21 cellular contexts compared by ENCODE assay signal in the genomic region with DNA sequence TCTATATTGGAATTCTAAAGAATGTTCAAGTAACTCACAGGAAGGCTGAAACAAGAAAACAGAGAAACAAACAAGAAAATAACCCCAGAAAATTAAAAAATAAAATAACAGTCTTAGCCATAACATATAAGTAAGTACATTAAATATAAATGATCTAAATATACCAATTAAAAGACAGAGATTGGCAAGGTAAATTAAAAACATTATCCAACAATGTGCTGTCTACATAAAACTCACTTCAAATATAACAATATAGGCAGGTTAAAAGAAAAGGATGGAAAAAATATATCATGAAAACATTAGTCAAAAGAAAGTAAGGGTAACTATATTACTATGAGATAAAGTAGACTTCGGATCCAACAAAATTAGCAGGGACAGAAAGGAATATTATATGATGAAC.
"Had no signal": no experiment of that assay in that cellular context is flagged by ENCODE, and none has a peak within 500 bp of the region (broad histone marks: within the 10 kb centered on the region; RNA-seq: fewer than 3 reads in every experiment).

No MANE protein-coding gene starts in this region.

- FAIRE-seq: RCC 7860 had no signal

- H3K9ac ChIP-seq: SK-N-SH had no signal

- DNase-seq: Karpas-422, KG1, MV-4-11, NCI-H1048, NCI-H1105, NCI-H1417, NCI-H1436 treated with DMSO at 0.1 percent for 48 hours, NCI-H1694, NCI-H187 treated with DMSO at 0.1 percent for 48 hours, NCI-H2081, NCI-H2107, NCI-H446, NCI-H510A, NCI-H524 treated with DMSO at 0.1 percent for 48 hours, NCI-H69, NCI-H774, RPMI8226, SHP77, SK-N-SH, SW 1271 had no signal

- H3K4me2 ChIP-seq: SK-N-SH had no signal
